Comparison of ENCODE assay signal across 22 cellular contexts in the genomic region with DNA sequence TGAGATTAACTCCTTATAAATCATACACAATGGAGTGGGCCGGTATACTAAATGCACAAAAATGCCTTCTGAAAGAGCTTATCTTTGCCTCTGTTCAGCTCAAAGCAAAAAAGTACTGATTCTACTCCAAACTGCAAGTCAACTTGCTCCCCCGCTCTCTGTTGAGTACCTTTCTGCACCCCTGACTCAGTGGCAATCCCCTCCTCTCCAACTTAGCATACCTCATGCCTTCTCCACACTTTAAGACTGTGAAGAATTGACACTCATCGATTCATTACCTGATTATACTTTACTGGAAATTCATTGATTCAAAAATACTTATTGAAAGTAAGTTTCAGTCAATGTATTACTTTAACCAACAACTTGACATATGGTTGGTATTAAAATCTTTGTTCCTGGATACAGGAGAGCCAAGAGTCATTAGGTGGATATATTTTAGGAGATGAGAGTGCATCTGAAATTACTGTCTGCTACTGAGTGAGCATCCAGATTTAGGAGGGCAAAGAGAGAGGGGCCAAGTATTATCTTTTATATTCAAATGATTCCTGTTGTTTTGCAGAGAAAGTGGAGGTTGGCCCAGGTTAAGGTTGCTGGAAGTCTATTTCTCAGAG.
A peak's percentile ranks its signal among the peaks of the same experiment; 100 is the strongest.
DNase-seq lines count a peak whose midpoint lies in the region; ATAC-seq and TF ChIP-seq lines count a peak whose summit lies in the region.
"Had no signal": no experiment of that assay in that cellular context is flagged by ENCODE, and none has a peak within 500 bp of the region (broad histone marks: within the 10 kb centered on the region; RNA-seq: fewer than 3 reads in every experiment).

No MANE protein-coding gene starts in this region.

- no peak overlapping the region for H3K4me3 Mint-ChIP-seq in activated CD4-positive, alpha-beta T cell treated with anti-CD3 and anti-CD28 coated beads for 36 hours
- H3K4me3 Mint-ChIP-seq in activated CD4-positive, alpha-beta T cell treated with anti-CD3 and anti-CD28 coated beads, Interleukin-2, amount 10 ng/mL, durations not matched to agents 24 days and 14 days: no peak overlapping the region
- no peak overlapping the region for H3K4me3 Mint-ChIP-seq in activated naive CD4-positive, alpha-beta T cell treated with anti-CD3 and anti-CD28 coated beads for 36 hours
- H3K4me3 Mint-ChIP-seq in activated naive CD4-positive, alpha-beta T cell treated with anti-CD3 and anti-CD28 coated beads, Interleukin-2, amount 10 ng/mL, durations not matched to agents 7 days and 5 days: no peak overlapping the region
- no peak overlapping the region for H3K4me3 Mint-ChIP-seq in GM23338
- H3K4me3 Mint-ChIP-seq: B cell; CD4-positive, CD25-positive, alpha-beta regulatory T cell; CD8-positive, alpha-beta memory T cell; H9 had no signal

- H3K56ac ChIP-seq in mesendoderm (ENCODE audit: low read length): no peak overlapping the region

- no CpG with 5 or more reads among the region's 3 CpGs for WGBS in mesendoderm (ENCODE audit: extremely low coverage, insufficient coverage, low lambda C conversion rate)

- no peak for TF ChIP-seq CTCF in GM23338 (conservative IDR thresholded peaks at IDR 0.05; ENCODE audit: low read depth in 2 of 2)

- H3K9me3 Mint-ChIP-seq in activated CD4-positive, alpha-beta T cell treated with anti-CD3 and anti-CD28 coated beads for 36 hours (ENCODE audit: low read depth): no peaks in the 10 kb centered on the region
- peaks cover 4% of the 10 kb centered on the region for H3K9me3 Mint-ChIP-seq in activated CD4-positive, alpha-beta T cell treated with anti-CD3 and anti-CD28 coated beads, Interleukin-2, amount 10 ng/mL, durations not matched to agents 24 days and 14 days
- no peaks in the 10 kb centered on the region for H3K9me3 Mint-ChIP-seq in activated naive CD4-positive, alpha-beta T cell treated with anti-CD3 and anti-CD28 coated beads for 36 hours
- no peaks in the 10 kb centered on the region for H3K9me3 Mint-ChIP-seq in activated naive CD4-positive, alpha-beta T cell treated with anti-CD3 and anti-CD28 coated beads, Interleukin-2, amount 10 ng/mL, durations not matched to agents 7 days and 5 days
- no peaks in the 10 kb centered on the region for H3K9me3 Mint-ChIP-seq in GM23338
- H3K9me3 Mint-ChIP-seq: CD8-positive, alpha-beta memory T cell; H9 had no signal

- H3K27ac ChIP-seq in GM23338 (ENCODE audit: low read depth) (no peak overlapping the region), mesendoderm (ENCODE audit: low read depth, low read length) (no peak overlapping the region)
- H3K27ac ChIP-seq: 22Rv1, BLaER1, C4-2B, GM23248 had no signal

- intact Hi-C loops in activated CD4-positive, alpha-beta T cell treated with anti-CD3 and anti-CD28 coated beads for 36 hours (cut with DNase I, micrococcal nuclease): no loop called here
- intact Hi-C loops in activated CD4-positive, alpha-beta T cell treated with anti-CD3 and anti-CD28 coated beads, Interleukin-2, amount 10 ng/mL, durations not matched to agents 24 days and 14 days (cut with micrococcal nuclease): no loop called here
- intact Hi-C loops in activated naive CD4-positive, alpha-beta T cell treated with anti-CD3 and anti-CD28 coated beads for 36 hours (cut with micrococcal nuclease): loop anchor here (1.0 kb wide), 1 partner anchor 15 kb away; no protein-coding TSS in a partner anchor

- peaks cover 9% of the 10 kb centered on the region for H3K27me3 Mint-ChIP-seq in activated CD4-positive, alpha-beta T cell treated with anti-CD3 and anti-CD28 coated beads for 36 hours
- H3K27me3 Mint-ChIP-seq in activated CD4-positive, alpha-beta T cell treated with anti-CD3 and anti-CD28 coated beads, Interleukin-2, amount 10 ng/mL, durations not matched to agents 24 days and 14 days: peaks cover 21% of the 10 kb centered on the region
- H3K27me3 Mint-ChIP-seq in activated naive CD4-positive, alpha-beta T cell treated with anti-CD3 and anti-CD28 coated beads for 36 hours (ENCODE audit: low read depth): peaks cover 11% of the 10 kb centered on the region
- H3K27me3 Mint-ChIP-seq in activated naive CD4-positive, alpha-beta T cell treated with anti-CD3 and anti-CD28 coated beads, Interleukin-2, amount 10 ng/mL, durations not matched to agents 7 days and 5 days: peaks cover 22% of the 10 kb centered on the region
- no peaks in the 10 kb centered on the region for H3K27me3 Mint-ChIP-seq in GM23338 (ENCODE audit: insufficient read depth, low read depth, poor library complexity)

- H4K20me1 ChIP-seq in GM23338 (replicated peaks; ENCODE audit: insufficient read depth): no peaks in the 10 kb centered on the region
- H4K20me1 ChIP-seq: BLaER1 had no signal

- peak overlapping the region; percentile 55 for H3K4ac ChIP-seq in mesendoderm (ENCODE audit: low read depth, low read length)

- H3K4me1 ChIP-seq in GM23338 (ENCODE audit: insufficient read depth): peaks cover 28% of the 10 kb centered on the region
- H3K4me1 ChIP-seq in mesendoderm (ENCODE audit: control insufficient read depth, low read depth, low read length): no peaks in the 10 kb centered on the region

- H3K4me1 Mint-ChIP-seq in activated CD4-positive, alpha-beta T cell treated with anti-CD3 and anti-CD28 coated beads for 36 hours: peaks cover 9% of the 10 kb centered on the region
- peaks cover 8% of the 10 kb centered on the region for H3K4me1 Mint-ChIP-seq in activated CD4-positive, alpha-beta T cell treated with anti-CD3 and anti-CD28 coated beads, Interleukin-2, amount 10 ng/mL, durations not matched to agents 24 days and 14 days
- H3K4me1 Mint-ChIP-seq in activated naive CD4-positive, alpha-beta T cell treated with anti-CD3 and anti-CD28 coated beads for 36 hours (ENCODE audit: low read depth): peaks cover 20% of the 10 kb centered on the region
- H3K4me1 Mint-ChIP-seq in activated naive CD4-positive, alpha-beta T cell treated with anti-CD3 and anti-CD28 coated beads, Interleukin-2, amount 10 ng/mL, durations not matched to agents 7 days and 5 days: no peaks in the 10 kb centered on the region
- peaks cover 29% of the 10 kb centered on the region for H3K4me1 Mint-ChIP-seq in GM23338
- H3K4me1 Mint-ChIP-seq: B cell; CD4-positive, CD25-positive, alpha-beta regulatory T cell; CD8-positive, alpha-beta memory T cell had no signal

- H2AFZ ChIP-seq in GM23338: no peak overlapping the region
- H2AFZ ChIP-seq: GM23248 had no signal

- H2BK5ac ChIP-seq in mesendoderm (ENCODE audit: low read length): no peak overlapping the region

- CTCF ChIA-PET in activated CD4-positive, alpha-beta T cell treated with anti-CD3 and anti-CD28 coated beads for 36 hours (lab: Charles Lee): interaction anchor here (0.6 to 1.0 kb wide), 2 partner anchors 21 to 70 kb away, joined by 3 to 4 read pairs; no protein-coding TSS in a partner anchor
- CTCF ChIA-PET in activated naive CD4-positive, alpha-beta T cell treated with anti-CD3 and anti-CD28 coated beads for 36 hours (lab: Charles Lee): interaction anchor here (0.9 kb wide), 1 partner anchor 51 kb away, joined by 3 read pairs; no protein-coding TSS in a partner anchor
- CTCF ChIA-PET in activated naive CD4-positive, alpha-beta T cell treated with anti-CD3 and anti-CD28 coated beads, Interleukin-2, amount 10 ng/mL, durations not matched to agents 7 days and 5 days (lab: Charles Lee): no interaction called here

- H3K4me2 ChIP-seq in GM23338 (0 out of 2 replicates have a peak overlapping the region, but pooled peaks have one; percentile 52), mesendoderm (ENCODE audit: low read length) (no peak overlapping the region)
- H3K4me2 ChIP-seq: BLaER1 had no signal

- no peak overlapping the region for H3K9ac ChIP-seq in mesendoderm (ENCODE audit: low read length)
- H3K9ac ChIP-seq: BLaER1, GM23248 had no signal

- no peak overlapping the region for H3K18ac ChIP-seq in mesendoderm (ENCODE audit: low read length)

- H3K9me2 ChIP-seq in GM23338 (ENCODE audit: insufficient read depth): no peaks in the 10 kb centered on the region

- H4K8ac ChIP-seq in mesendoderm (ENCODE audit: low read depth, low read length): no peak overlapping the region

- H3K27ac Mint-ChIP-seq in activated CD4-positive, alpha-beta T cell treated with anti-CD3 and anti-CD28 coated beads for 36 hours: no peak overlapping the region
- no peak overlapping the region for H3K27ac Mint-ChIP-seq in activated CD4-positive, alpha-beta T cell treated with anti-CD3 and anti-CD28 coated beads, Interleukin-2, amount 10 ng/mL, durations not matched to agents 24 days and 14 days
- no peak overlapping the region for H3K27ac Mint-ChIP-seq in activated naive CD4-positive, alpha-beta T cell treated with anti-CD3 and anti-CD28 coated beads for 36 hours
- no peak overlapping the region for H3K27ac Mint-ChIP-seq in activated naive CD4-positive, alpha-beta T cell treated with anti-CD3 and anti-CD28 coated beads, Interleukin-2, amount 10 ng/mL, durations not matched to agents 7 days and 5 days
- no peak overlapping the region for H3K27ac Mint-ChIP-seq in GM23338
- H3K27ac Mint-ChIP-seq: B cell; CD4-positive, CD25-positive, alpha-beta regulatory T cell; H9 had no signal

- no peak overlapping the region for H2BK15ac ChIP-seq in mesendoderm (replicated peaks; ENCODE audit: low read depth)

- DNase-seq in activated CD4-positive, alpha-beta T cell treated with anti-CD3 and anti-CD28 coated beads for 36 hours: peak; percentile 23
- DNase-seq in activated CD4-positive, alpha-beta T cell treated with anti-CD3 and anti-CD28 coated beads, Interleukin-2, amount 10 ng/mL, durations not matched to agents 24 days and 14 days: no peak
- DNase-seq in activated naive CD4-positive, alpha-beta T cell treated with anti-CD3 and anti-CD28 coated beads for 36 hours: peak; percentile 48
- no peak for DNase-seq in activated naive CD4-positive, alpha-beta T cell treated with anti-CD3 and anti-CD28 coated beads, Interleukin-2, amount 10 ng/mL, durations not matched to agents 7 days and 5 days
- DNase-seq in GM23338 (ENCODE audit: low spot score) (no peak), mesendoderm (no peak), mesenteric fat pad (ENCODE audit: low spot score) (no peak)
- DNase-seq: CD4-positive, CD25-positive, alpha-beta regulatory T cell; CD8-positive, alpha-beta memory T cell; DMS 273 treated with DMSO at 0.1 percent for 48 hours; DMS79; EL; GDM1; GM23248; H9 had no signal

- POLR2A ChIA-PET in activated CD4-positive, alpha-beta T cell treated with anti-CD3 and anti-CD28 coated beads for 36 hours (lab: Charles Lee): interaction anchor here (0.6 kb wide), 2 partner anchors 15 to 18 kb away, joined by 3 to 8 read pairs; no protein-coding TSS in a partner anchor

- H3K36me3 ChIP-seq in GM23338 (ENCODE audit: insufficient read depth): no peaks in the 10 kb centered on the region
- no peaks in the 10 kb centered on the region for H3K36me3 ChIP-seq in mesendoderm (ENCODE audit: control insufficient read depth, insufficient read depth, low read length)
- H3K36me3 ChIP-seq: BLaER1 had no signal

- no peak overlapping the region for H3K4me3 ChIP-seq in GM23338
- no peak overlapping the region for H3K4me3 ChIP-seq in mesendoderm (ENCODE audit: low read length)
- H3K4me3 ChIP-seq: BLaER1, GM12878, GM23248 had no signal

- no peak overlapping the region for H4K5ac ChIP-seq in mesendoderm (ENCODE audit: low read length)

- H3K79me1 ChIP-seq in mesendoderm (ENCODE audit: low read length): no peaks in the 10 kb centered on the region

- H3K79me2 ChIP-seq in GM23338 (replicated peaks; ENCODE audit: insufficient read depth) (no peaks in the 10 kb centered on the region), mesendoderm (ENCODE audit: control insufficient read depth, insufficient read depth, low read length) (no peaks in the 10 kb centered on the region)

- H3F3A ChIP-seq in GM23338 (replicated peaks; ENCODE audit: low read depth): no peaks in the 10 kb centered on the region

- no peak overlapping the region for H3K23ac ChIP-seq in mesendoderm (ENCODE audit: low read length)

- H2AK5ac ChIP-seq in mesendoderm (ENCODE audit: low read length): no peak overlapping the region

- H3K36me3 Mint-ChIP-seq in activated CD4-positive, alpha-beta T cell treated with anti-CD3 and anti-CD28 coated beads for 36 hours (ENCODE audit: low read depth): no peaks in the 10 kb centered on the region
- H3K36me3 Mint-ChIP-seq in activated CD4-positive, alpha-beta T cell treated with anti-CD3 and anti-CD28 coated beads, Interleukin-2, amount 10 ng/mL, durations not matched to agents 24 days and 14 days (ENCODE audit: low read depth): no peaks in the 10 kb centered on the region
- no peaks in the 10 kb centered on the region for H3K36me3 Mint-ChIP-seq in activated naive CD4-positive, alpha-beta T cell treated with anti-CD3 and anti-CD28 coated beads for 36 hours (ENCODE audit: low read depth)
- no peaks in the 10 kb centered on the region for H3K36me3 Mint-ChIP-seq in activated naive CD4-positive, alpha-beta T cell treated with anti-CD3 and anti-CD28 coated beads, Interleukin-2, amount 10 ng/mL, durations not matched to agents 7 days and 5 days
- H3K36me3 Mint-ChIP-seq in GM23338 (ENCODE audit: low read depth): no peaks in the 10 kb centered on the region
- H3K36me3 Mint-ChIP-seq: CD8-positive, alpha-beta memory T cell had no signal

- no peak overlapping the region for H2BK120ac ChIP-seq in mesendoderm (ENCODE audit: low read depth, low read length)

- peak; percentile 74 for ATAC-seq in activated CD4-positive, alpha-beta T cell treated with anti-CD3 and anti-CD28 coated beads for 36 hours
- no peak for ATAC-seq in GM23338
- ATAC-seq in SK-N-SH treated with all-trans-retinoic acid at 6 μM for 48 hours: no peak
- ATAC-seq: GM12878, HCT116 had no signal

- H3K27me3 ChIP-seq in GM23338 (ENCODE audit: insufficient read depth): no peaks in the 10 kb centered on the region
- no peaks in the 10 kb centered on the region for H3K27me3 ChIP-seq in mesendoderm (ENCODE audit: insufficient read depth, low read length, poor library complexity)
- H3K27me3 ChIP-seq: BLaER1 had no signal

Comparison
In these comparisons a context has a peak if more than half of its experiments do, and no peak if none do; other contexts are left out.
1. DNase-seq: peak in activated CD4-positive, alpha-beta T cell treated with anti-CD3 and anti-CD28 coated beads for 36 hours (single experiment) and activated naive CD4-positive, alpha-beta T cell treated with anti-CD3 and anti-CD28 coated beads for 36 hours (single experiment); none in activated CD4-positive, alpha-beta T cell treated with anti-CD3 and anti-CD28 coated beads, Interleukin-2, amount 10 ng/mL, durations not matched to agents 24 days and 14 days (single experiment), activated naive CD4-positive, alpha-beta T cell treated with anti-CD3 and anti-CD28 coated beads, Interleukin-2, amount 10 ng/mL, durations not matched to agents 7 days and 5 days (single experiment), GM23338 (single experiment), mesendoderm (single experiment) and mesenteric fat pad (single experiment).